17 cellular contexts compared by ENCODE assay signal in genomic region chr18:13531681-13532325, GRCh38.
DNase-seq lines count a peak whose midpoint lies in the region; ATAC-seq and TF ChIP-seq lines count a peak whose summit lies in the region.
"Had no signal": no experiment of that assay in that cellular context is flagged by ENCODE, and none has a peak within 500 bp of the region (broad histone marks: within the 10 kb centered on the region; RNA-seq: fewer than 3 reads in every experiment).

No MANE protein-coding gene starts in this region.

- no peaks in the 10 kb centered on the region for H3K27me3 Mint-ChIP-seq in activated CD8-positive, alpha-beta memory T cell treated with anti-CD3 and anti-CD28 coated beads, Interleukin-2, amount 10 ng/mL, durations not matched to agents 7 days and 5 days
- H3K27me3 Mint-ChIP-seq: CD4-positive, alpha-beta memory T cell had no signal

- peak overlapping the region in 1 of 4 donors; percentile 51 for H3K27ac ChIP-seq in sigmoid colon
- H3K27ac ChIP-seq in aorta (ENCODE audit: low read depth in 1 of 2, low read length in 2 of 2), result no peak overlapping the region
- H3K27ac ChIP-seq in ovary, result no peak overlapping the region
- H3K27ac ChIP-seq: 22Rv1, A549 had no signal

- peaks cover 0 to 32% (median 23%) of the 10 kb centered on the region in 4 donors for H3K4me1 ChIP-seq in sigmoid colon
- no peaks in the 10 kb centered on the region for H3K4me1 ChIP-seq in aorta (ENCODE audit: control insufficient read depth in 1 of 2, insufficient read depth in 2 of 2, low read length in 2 of 2)
- no peaks in the 10 kb centered on the region for H3K4me1 ChIP-seq in ovary (ENCODE audit: insufficient read depth)
- H3K4me1 ChIP-seq: A549, HAP-1 had no signal

- H3K27me3 ChIP-seq in sigmoid colon (no peaks in the 10 kb centered on the region), aorta (ENCODE audit: control insufficient read depth in 1 of 2, insufficient read depth in 2 of 2, low read length in 1 of 2) (no peaks in the 10 kb centered on the region), ovary (no peaks in the 10 kb centered on the region)

- intact Hi-C loops in sigmoid colon (cut with DNase I) (loop anchor here (5.0 kb wide), 1 partner anchor 150 kb away; no protein-coding TSS in a partner anchor), aorta (cut with DNase I) (loop anchor here (1.0 to 10.0 kb wide), 3 partner anchors 147 to 316 kb away; no protein-coding TSS in a partner anchor), ovary (cut with DNase I) (loop anchor here in 1 of 4 donors (5.0 kb wide), 1 partner anchor 315 kb away; the partner anchor contains the start of gene LDLRAD4)

- H3K4me1 Mint-ChIP-seq in activated CD8-positive, alpha-beta memory T cell treated with anti-CD3 and anti-CD28 coated beads, Interleukin-2, amount 10 ng/mL, durations not matched to agents 7 days and 5 days, result peaks cover 4% of the 10 kb centered on the region

- H3K9me3 ChIP-seq in sigmoid colon (no peaks in the 10 kb centered on the region), aorta (ENCODE audit: control insufficient read depth, low read length) (no peaks in the 10 kb centered on the region), ovary (no peaks in the 10 kb centered on the region)
- H3K9me3 ChIP-seq: A549, HAP-1 had no signal

- ATAC-seq in activated CD8-positive, alpha-beta memory T cell treated with anti-CD3 and anti-CD28 coated beads, Interleukin-2, amount 10 ng/mL, durations not matched to agents 7 days and 5 days, result no peak
- ATAC-seq in aorta (ENCODE audit: low FRiP score), result peak; percentile 6

- no peak for TF ChIP-seq POLR2A in sigmoid colon (IDR thresholded peaks at IDR 0.05)
- no peak for TF ChIP-seq POLR2A in ovary (IDR thresholded peaks at IDR 0.05)

- H3K9me3 Mint-ChIP-seq in activated CD8-positive, alpha-beta memory T cell treated with anti-CD3 and anti-CD28 coated beads, Interleukin-2, amount 10 ng/mL, durations not matched to agents 7 days and 5 days (ENCODE audit: low read depth), result no peaks in the 10 kb centered on the region
- H3K9me3 Mint-ChIP-seq: CD4-positive, alpha-beta memory T cell had no signal

- TF ChIP-seq EP300 in sigmoid colon (IDR thresholded peaks at IDR 0.05) (no peak), ovary (IDR thresholded peaks at IDR 0.05) (no peak)

- DNase-seq in activated CD8-positive, alpha-beta memory T cell treated with anti-CD3 and anti-CD28 coated beads, Interleukin-2, amount 10 ng/mL, durations not matched to agents 7 days and 5 days, result peak; percentile 22
- no peak for DNase-seq in activated CD8-positive, alpha-beta memory T cell treated with anti-CD3 and anti-CD28 coated beads, Interleukin-2, amount 50 U/mL, for 48 hours
- DNase-seq in islet precursor cell (peak; percentile 42), sigmoid colon (peak; percentile 46), aorta (no peak), NCI-H1436 treated with DMSO at 0.1 percent for 48 hours (lab: John Stamatoyannopoulos, UW) (no peak), ovary (no peak), NCI-H446 (lab: John Stamatoyannopoulos, UW) (no peak)
- DNase-seq: AML-193; CD4-positive, alpha-beta memory T cell; DMS153; DMS79; GDM1 had no signal

- H3K36me3 Mint-ChIP-seq in activated CD8-positive, alpha-beta memory T cell treated with anti-CD3 and anti-CD28 coated beads, Interleukin-2, amount 10 ng/mL, durations not matched to agents 7 days and 5 days, result no peaks in the 10 kb centered on the region

- 97% methylated on average over 17 of the region's 17 CpGs for WGBS in sigmoid colon, 2 donors
- 93% methylated on average over 17 of the region's 17 CpGs for WGBS in aorta, 2 donors
- WGBS in ovary, 3 donors, result 91 to 96% (median 95%) methylated on average over 17 of the region's 17 CpGs

- no peak for TF ChIP-seq CTCF in sigmoid colon (IDR thresholded peaks at IDR 0.05)
- no peak for TF ChIP-seq CTCF in ovary (IDR thresholded peaks at IDR 0.05)

- no peak overlapping the region for H3K27ac Mint-ChIP-seq in activated CD8-positive, alpha-beta memory T cell treated with anti-CD3 and anti-CD28 coated beads, Interleukin-2, amount 10 ng/mL, durations not matched to agents 7 days and 5 days

- CTCF ChIA-PET in activated CD8-positive, alpha-beta memory T cell treated with anti-CD3 and anti-CD28 coated beads, Interleukin-2, amount 10 ng/mL, durations not matched to agents 7 days and 5 days (lab: Charles Lee), result no interaction called here

- no peak overlapping the region for H3K4me3 Mint-ChIP-seq in activated CD8-positive, alpha-beta memory T cell treated with anti-CD3 and anti-CD28 coated beads, Interleukin-2, amount 10 ng/mL, durations not matched to agents 7 days and 5 days
- H3K4me3 Mint-ChIP-seq: CD14-positive monocyte; CD4-positive, alpha-beta memory T cell had no signal

- H3K4me3 ChIP-seq in sigmoid colon, result no peak overlapping the region
- H3K4me3 ChIP-seq in aorta (ENCODE audit: low read length in 2 of 2), result no peak overlapping the region
- no peak overlapping the region for H3K4me3 ChIP-seq in ovary
- H3K4me3 ChIP-seq: A549, HAP-1 had no signal

- H3K36me3 ChIP-seq in sigmoid colon (no peaks in the 10 kb centered on the region), aorta (ENCODE audit: control insufficient read depth in 1 of 2, insufficient read depth in 2 of 2, low read length in 1 of 2) (no peaks in the 10 kb centered on the region), ovary (no peaks in the 10 kb centered on the region)
- H3K36me3 ChIP-seq: HAP-1 had no signal

Comparison
In these comparisons a context has a peak if more than half of its experiments do, and no peak if none do; other contexts are left out.
1. DNase-seq: peak in activated CD8-positive, alpha-beta memory T cell treated with anti-CD3 and anti-CD28 coated beads, Interleukin-2, amount 10 ng/mL, durations not matched to agents 7 days and 5 days (single experiment), islet precursor cell (single experiment) and sigmoid colon (single experiment); none in activated CD8-positive, alpha-beta memory T cell treated with anti-CD3 and anti-CD28 coated beads, Interleukin-2, amount 50 U/mL, for 48 hours (single experiment), aorta (0 of 2), NCI-H1436 treated with DMSO at 0.1 percent for 48 hours (single experiment), ovary (0 of 5) and NCI-H446 (0 of 2).